Comparison of ENCODE assay signal across 14 cellular contexts in genomic region chr6:52579006-52579660, GRCh38.
"Had no signal": no experiment of that assay in that cellular context is flagged by ENCODE, and none has a peak within 500 bp of the region (broad histone marks: within the 10 kb centered on the region; RNA-seq: fewer than 3 reads in every experiment).

No MANE protein-coding gene starts in this region.

- H3K9me3 ChIP-seq: psoas muscle, right lobe of liver, thyroid gland had no signal

- H3K36me3 ChIP-seq: right lobe of liver, thyroid gland had no signal

- H3K27me3 ChIP-seq: hepatocyte, right lobe of liver, thyroid gland had no signal

- H3K27ac ChIP-seq: hepatocyte, psoas muscle, right lobe of liver, thyroid gland had no signal

- H3K36me3 Mint-ChIP-seq: stimulated activated effector memory CD8-positive, alpha-beta T cell treated with anti-CD3 and anti-CD28 coated beads, Interleukin-12 subunit alpha, Interleukin-12 subunit beta, amount 100 ng/mL, for 72 hours had no signal

- DNase-seq: activated CD4-positive, alpha-beta T cell treated with anti-CD3 and anti-CD28 coated beads, Interleukin-2, amount 10 ng/mL, durations not matched to agents 24 days and 14 days; activated naive CD4-positive, alpha-beta T cell treated with anti-CD3 and anti-CD28 coated beads, Interleukin-2, amount 50 U/mL, for 16 hours; cerebellar nuclear complex; dermis blood vessel endothelial cell; endodermal cell; erythroblast; kidney glomerular epithelial cell; psoas muscle; right lobe of liver; T1000; thyroid gland had no signal

- ATAC-seq: psoas muscle; right lobe of liver; stimulated activated effector memory CD8-positive, alpha-beta T cell treated with anti-CD3 and anti-CD28 coated beads, Interleukin-12 subunit alpha, Interleukin-12 subunit beta, amount 100 ng/mL, for 72 hours had no signal

- H3K4me3 Mint-ChIP-seq: stimulated activated effector memory CD8-positive, alpha-beta T cell treated with anti-CD3 and anti-CD28 coated beads, Interleukin-12 subunit alpha, Interleukin-12 subunit beta, amount 100 ng/mL, for 72 hours had no signal

- H3K9me3 Mint-ChIP-seq: activated CD4-positive, alpha-beta T cell treated with anti-CD3 and anti-CD28 coated beads, Interleukin-2, amount 10 ng/mL, durations not matched to agents 24 days and 14 days; activated T-helper 1 cell treated with anti-CD3 and anti-CD28 coated beads, Interleukin-12 subunit alpha, Interleukin-12 subunit beta, Interleukin-2, Interleukin-4 antibody, amounts not matched to agents 30 ng/mL and 10 ng/mL and 1 ng/mL, durations not matched to agents 14 hours and 24 hours and 36 hours; stimulated activated effector memory CD8-positive, alpha-beta T cell treated with anti-CD3 and anti-CD28 coated beads, Interleukin-12 subunit alpha, Interleukin-12 subunit beta, amount 100 ng/mL, for 72 hours had no signal

- H3K4me3 ChIP-seq: hepatocyte, right lobe of liver, thyroid gland had no signal

- H3K27ac Mint-ChIP-seq: activated T-helper 1 cell treated with anti-CD3 and anti-CD28 coated beads, Interleukin-12 subunit alpha, Interleukin-12 subunit beta, Interleukin-2, Interleukin-4 antibody, amounts not matched to agents 30 ng/mL and 10 ng/mL and 1 ng/mL, durations not matched to agents 14 hours and 24 hours and 36 hours; endodermal cell; stimulated activated effector memory CD8-positive, alpha-beta T cell treated with anti-CD3 and anti-CD28 coated beads, Interleukin-12 subunit alpha, Interleukin-12 subunit beta, amount 100 ng/mL, for 72 hours had no signal
